In the genomic region with DNA sequence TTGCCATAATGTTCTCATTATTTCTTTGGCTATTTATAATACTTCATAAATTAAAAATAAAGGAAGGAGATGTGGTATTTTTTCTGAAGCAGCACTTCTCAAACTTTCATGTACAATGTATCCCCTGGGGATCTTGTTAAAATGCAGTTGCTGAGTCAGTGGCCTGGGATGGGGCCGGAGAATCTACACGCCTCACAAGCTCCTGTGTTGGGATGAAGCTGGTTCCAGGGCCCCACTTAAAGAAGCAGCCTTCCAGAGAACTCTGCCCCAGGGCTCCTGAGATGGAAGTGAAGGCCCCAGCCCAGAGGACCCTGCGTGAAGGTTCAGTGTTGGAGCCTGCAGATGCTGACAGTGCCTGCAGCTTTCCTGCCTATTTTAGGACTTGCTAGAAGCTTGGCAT, we compare ENCODE assay signal across 11 cellular contexts. TPM values are rescaled to one million over a fixed set of nuclear protein-coding genes. Genes with fewer than 3 reads are reported as not detected.
A peak's percentile ranks its signal among the peaks of the same experiment; 100 is the strongest.
DNase-seq lines count a peak whose midpoint lies in the region; ATAC-seq lines count a peak whose summit lies in the region.
"Had no signal": no experiment of that assay in that cellular context is flagged by ENCODE, and none has a peak within 500 bp of the region (broad histone marks: within the 10 kb centered on the region; RNA-seq: fewer than 3 reads in every experiment).

No MANE protein-coding gene starts in this region.

- H3K27ac ChIP-seq in SK-N-MC: peak overlapping the region; percentile 93
- H3K27ac ChIP-seq: right atrium auricular region had no signal

- H3K9me3 ChIP-seq in SK-N-MC (ENCODE audit: low read depth, low read length): no peaks in the 10 kb centered on the region
- H3K9me3 ChIP-seq: right atrium auricular region had no signal

- peak overlapping the region; percentile 63 for H3K4me3 ChIP-seq in SK-N-MC
- H3K4me3 ChIP-seq: right atrium auricular region had no signal

- peak; percentile 77 for DNase-seq in ELF-1 (ENCODE audit: low read depth, low spot score)
- DNase-seq in SK-N-MC (ENCODE audit: low read depth, low spot score): peak; percentile 99
- DNase-seq in fibroblast of peridontal ligament (ENCODE audit: extremely low read depth): peak; percentile 88
- no peak for DNase-seq in stimulated activated naive B cell treated with anti-CD40 and anti-IgM and Interleukin-4, amounts not matched to agents 10 μg/mL and 1 μg/mL and 100 μg/mL, for 72 hours
- no peak for DNase-seq in activated CD4-positive, alpha-beta T cell treated with anti-CD3 and anti-CD28 coated beads for 1 hour
- no peak for DNase-seq in activated CD4-positive, alpha-beta memory T cell treated with anti-CD3 and anti-CD28 coated beads for 36 hours
- DNase-seq in RKO (ENCODE audit: low spot score): no peak
- DNase-seq: kidney glomerular epithelial cell, NCI-H1930 had no signal

- no peak overlapping the region for H3K27ac Mint-ChIP-seq in stimulated activated naive B cell treated with anti-CD40 and anti-IgM and Interleukin-4, amounts not matched to agents 10 μg/mL and 1 μg/mL and 100 μg/mL, for 72 hours
- no peak overlapping the region for H3K27ac Mint-ChIP-seq in activated CD4-positive, alpha-beta memory T cell treated with anti-CD3 and anti-CD28 coated beads for 36 hours

- no peak overlapping the region for H3K4me3 Mint-ChIP-seq in stimulated activated naive B cell treated with anti-CD40 and anti-IgM and Interleukin-4, amounts not matched to agents 10 μg/mL and 1 μg/mL and 100 μg/mL, for 72 hours
- no peak overlapping the region for H3K4me3 Mint-ChIP-seq in activated CD4-positive, alpha-beta memory T cell treated with anti-CD3 and anti-CD28 coated beads for 36 hours

- intact Hi-C loops in activated CD4-positive, alpha-beta memory T cell treated with anti-CD3 and anti-CD28 coated beads for 36 hours (cut with micrococcal nuclease): no loop called here

- no peaks in the 10 kb centered on the region for H3K36me3 ChIP-seq in SK-N-MC (ENCODE audit: insufficient read depth, low read length)
- H3K36me3 ChIP-seq: right atrium auricular region had no signal

- peaks cover 0 to 3% of the 10 kb centered on the region in 2 donors for H3K36me3 Mint-ChIP-seq in stimulated activated naive B cell treated with anti-CD40 and anti-IgM and Interleukin-4, amounts not matched to agents 10 μg/mL and 1 μg/mL and 100 μg/mL, for 72 hours
- no peaks in the 10 kb centered on the region for H3K36me3 Mint-ChIP-seq in activated CD4-positive, alpha-beta memory T cell treated with anti-CD3 and anti-CD28 coated beads for 36 hours

- H3K9ac ChIP-seq in SK-N-MC (ENCODE audit: insufficient read length): no peak overlapping the region

- H3K4me1 Mint-ChIP-seq in stimulated activated naive B cell treated with anti-CD40 and anti-IgM and Interleukin-4, amounts not matched to agents 10 μg/mL and 1 μg/mL and 100 μg/mL, for 72 hours: peaks cover 19 to 46% of the 10 kb centered on the region in 2 donors
- H3K4me1 Mint-ChIP-seq in activated CD4-positive, alpha-beta memory T cell treated with anti-CD3 and anti-CD28 coated beads for 36 hours (ENCODE audit: low read depth): peaks cover 6% of the 10 kb centered on the region

- H3K9me3 Mint-ChIP-seq in stimulated activated naive B cell treated with anti-CD40 and anti-IgM and Interleukin-4, amounts not matched to agents 10 μg/mL and 1 μg/mL and 100 μg/mL, for 72 hours: no peaks in the 10 kb centered on the region
- H3K9me3 Mint-ChIP-seq in activated CD4-positive, alpha-beta memory T cell treated with anti-CD3 and anti-CD28 coated beads for 36 hours: no peaks in the 10 kb centered on the region

- H3K27me3 Mint-ChIP-seq in stimulated activated naive B cell treated with anti-CD40 and anti-IgM and Interleukin-4, amounts not matched to agents 10 μg/mL and 1 μg/mL and 100 μg/mL, for 72 hours: no peaks in the 10 kb centered on the region
- no peaks in the 10 kb centered on the region for H3K27me3 Mint-ChIP-seq in activated CD4-positive, alpha-beta memory T cell treated with anti-CD3 and anti-CD28 coated beads for 36 hours

- CTCF ChIA-PET in activated CD4-positive, alpha-beta memory T cell treated with anti-CD3 and anti-CD28 coated beads for 36 hours (lab: Charles Lee): no interaction called here

- POLR2A ChIA-PET in activated CD4-positive, alpha-beta memory T cell treated with anti-CD3 and anti-CD28 coated beads for 36 hours (lab: Charles Lee): no interaction called here

- peak; percentile 26 to 33 for ATAC-seq in stimulated activated naive B cell treated with anti-CD40 and anti-IgM and Interleukin-4, amounts not matched to agents 10 μg/mL and 1 μg/mL and 100 μg/mL, for 72 hours (replicated peaks)
- ATAC-seq: activated CD4-positive, CD25-positive, alpha-beta regulatory T cell treated with anti-CD3 and anti-CD28 coated beads, Interleukin-2, amount 50 U/mL, for 24 hours had no signal

RNA-seq across cellular contexts. Expression of a gene that starts 40.1 kb away (rescaled TPM):
- 10 to 100 TPM; 14.0 to 14.9 TPM for total RNA-seq in activated CD4-positive, alpha-beta memory T cell treated with anti-CD3 and anti-CD28 coated beads for 36 hours

Comparison
In these comparisons a context has a peak if more than half of its experiments do, and no peak if none do; other contexts are left out.
1. DNase-seq: peak in ELF-1 (single experiment), SK-N-MC (single experiment) and fibroblast of peridontal ligament (single experiment); none in stimulated activated naive B cell treated with anti-CD40 and anti-IgM and Interleukin-4, amounts not matched to agents 10 μg/mL and 1 μg/mL and 100 μg/mL, for 72 hours (single experiment), activated CD4-positive, alpha-beta T cell treated with anti-CD3 and anti-CD28 coated beads for 1 hour (single experiment), activated CD4-positive, alpha-beta memory T cell treated with anti-CD3 and anti-CD28 coated beads for 36 hours (single experiment) and RKO (single experiment).